ENCODE assay signal across 1 cellular context in genomic region chr16:88763502-88764053, GRCh38.
TF ChIP-seq lines count a peak whose summit lies in the region.

No MANE protein-coding gene starts in this region.

TF ChIP-seq in HepG2, 621 proteins besides CTCF, POLR2A, EP300 and RAD21 (continued from another document and continues in another):
- peak; percentile 76; the same call in 1 of the 2 replicates for TF ChIP-seq ZNF800 (CRISPR knock-in tag; IDR thresholded peaks at IDR 0.05)
- TF ChIP-seq KIAA2018 (CRISPR knock-in tag; IDR thresholded peaks at IDR 0.05; ENCODE audit: borderline replicate concordance): no peak
- TF ChIP-seq SPEN (CRISPR knock-in tag; IDR thresholded peaks at IDR 0.05; ENCODE audit: low read depth): peak; percentile 75
- TF ChIP-seq CBX1 (IDR thresholded peaks at IDR 0.05; ENCODE audit: low read depth): no peak
- TF ChIP-seq ZNF646 (CRISPR knock-in tag; IDR thresholded peaks at IDR 0.05): no peak
- no peak for TF ChIP-seq ZNF615 (CRISPR knock-in tag; IDR thresholded peaks at IDR 0.05; ENCODE audit: borderline replicate concordance)
- no peak for TF ChIP-seq ZNF335 (CRISPR knock-in tag; IDR thresholded peaks at IDR 0.05)
- TF ChIP-seq MXI1 (IDR thresholded peaks at IDR 0.05; ENCODE audit: borderline replicate concordance, low read depth, low read length): peak; percentile 89; the same call in 2 of the 3 replicates
- TF ChIP-seq ZBTB4 (CRISPR knock-in tag; IDR thresholded peaks at IDR 0.05; ENCODE audit: borderline replicate concordance): no peak
- TF ChIP-seq ZNF414 (CRISPR knock-in tag; IDR thresholded peaks at IDR 0.05): no peak; the same call in 1 of the 2 replicates
- TF ChIP-seq ZNF781 (CRISPR knock-in tag; IDR thresholded peaks at IDR 0.05; ENCODE audit: borderline replicate concordance, not compliant biosample characterization): no peak
- peak; percentile 57; the same call in 1 of the 2 replicates for TF ChIP-seq AFF4 (CRISPR knock-in tag; IDR thresholded peaks at IDR 0.05)
- TF ChIP-seq NR1H2 (CRISPR knock-in tag; IDR thresholded peaks at IDR 0.05; ENCODE audit: borderline replicate concordance, low read depth): no peak
- TF ChIP-seq ZFP37 (CRISPR knock-in tag; IDR thresholded peaks at IDR 0.05; ENCODE audit: borderline replicate concordance): no peak
- peak; percentile 91 for TF ChIP-seq FOXK2 (IDR thresholded peaks at IDR 0.05)
- TF ChIP-seq ZNF841 (CRISPR knock-in tag; IDR thresholded peaks at IDR 0.05; ENCODE audit: borderline replicate concordance): no peak
- no peak for TF ChIP-seq ZNF512B (CRISPR knock-in tag; IDR thresholded peaks at IDR 0.05; ENCODE audit: borderline replicate concordance)
